ENCODE assay signal across 8 cellular contexts in the genomic region with DNA sequence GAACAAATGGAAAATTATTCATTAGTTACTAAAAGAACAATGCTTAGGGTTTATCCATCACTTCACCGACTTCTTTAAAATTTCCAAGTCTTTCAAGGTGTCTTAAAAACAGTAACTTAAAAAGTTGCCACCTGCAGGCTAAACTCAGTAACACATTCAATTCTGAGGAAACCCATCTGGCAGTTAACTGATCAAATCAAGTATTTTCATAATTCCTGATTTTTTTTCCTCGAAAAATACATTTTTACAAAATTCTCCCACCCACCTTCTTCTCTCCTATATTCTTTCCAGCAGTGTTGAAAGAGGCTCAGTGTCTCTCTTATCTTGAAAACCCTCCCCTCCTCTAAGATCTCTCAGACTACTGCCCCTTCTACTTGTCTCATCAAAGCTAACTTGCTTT. TPM values are rescaled to one million over a fixed set of nuclear protein-coding genes. Genes with fewer than 3 reads are reported as not detected.
DNase-seq lines count a peak whose midpoint lies in the region; ATAC-seq, FAIRE-seq and TF ChIP-seq lines count a peak whose summit lies in the region.
"Had no signal": no experiment of that assay in that cellular context is flagged by ENCODE, and none has a peak within 500 bp of the region (broad histone marks: within the 10 kb centered on the region; RNA-seq: fewer than 3 reads in every experiment).

No MANE protein-coding gene starts in this region.

- WGBS in H1 (ENCODE audit: extremely low coverage in 1 of 2, insufficient coverage in 1 of 2, insufficient read length in 1 of 2, insufficient replicate concordance in 2 of 2, low coverage in 1 of 2, low lambda C conversion rate in 2 of 2, missing lambda C conversion rate in 1 of 2), 2 experiments = 67 to 100% methylated on average over 1 to 2 of the region's 2 CpGs
- 37% methylated on average over 2 of the region's 2 CpGs for WGBS in prostate gland

- H3K79me1 ChIP-seq in H1 (ENCODE audit: low read depth, low read length) = no peaks in the 10 kb centered on the region

- H3K14ac ChIP-seq in H1 (ENCODE audit: insufficient read length) = no peak overlapping the region

- peaks cover 2 to 60% (median 38%) of the 10 kb centered on the region in 4 experiments; a peak in 7 of 8 replicates for H3K36me3 ChIP-seq in H1 (ENCODE audit: control insufficient read depth in 2 of 4, insufficient read depth in 4 of 4, low read length in 3 of 4)
- H3K36me3 ChIP-seq in prostate gland = peaks cover 0 to 3% of the 10 kb centered on the region in 2 donors
- H3K36me3 ChIP-seq in WERI-Rb-1 = peaks cover 34% of the 10 kb centered on the region

- no peak overlapping the region for H3K4me2 ChIP-seq in H1 (ENCODE audit: insufficient read depth in 1 of 2, low read depth in 2 of 2, low read length in 2 of 2)

- no peak for ATAC-seq in HG03025 (IDR thresholded peaks at IDR 0.05; ENCODE audit: low FRiP score, unreplicated experiment)

- CTCF ChIA-PET in H1 (lab: Charles Lee; ENCODE audit: partially characterized antibody) = interaction anchor here (0.8 to 2.2 kb wide), 9 partner anchors 9 to 225 kb away, joined by 3 to 7 read pairs (median 4); no protein-coding TSS in a partner anchor

- H3K9ac ChIP-seq in H1 (replicated peaks in 1 of 4; ENCODE audit: extremely low read depth in 1 of 4, low read depth in 3 of 4, low read length in 3 of 4) = no peak overlapping the region

- TF ChIP-seq EP300 in H1 (IDR thresholded peaks at IDR 0.05; ENCODE audit: borderline replicate concordance in 1 of 2, low read depth in 2 of 2, low read length in 2 of 2) = no peak

- peak; percentile 36 for DNase-seq in M059J (ENCODE audit: low read depth)
- no peak for DNase-seq in H1 (ENCODE audit: low read depth in 1 of 2, low spot score in 2 of 2)
- DNase-seq in prostate gland (ENCODE audit: low spot score) = no peak
- DNase-seq in WERI-Rb-1 = no peak
- DNase-seq in NK-92 (lab: John Stamatoyannopoulos, UW; ENCODE audit: unreplicated experiment) = no peak

- no peak overlapping the region for H3K4ac ChIP-seq in H1 (replicated peaks; ENCODE audit: insufficient read length, low read depth, low read length)

- no peak overlapping the region for H3K56ac ChIP-seq in H1 (replicated peaks; ENCODE audit: insufficient read length, low read depth, low read length)

- H2BK20ac ChIP-seq in H1 (ENCODE audit: low read length) = no peak overlapping the region

- H3K9me3 ChIP-seq in H1 (ENCODE audit: insufficient read depth in 2 of 2, low read depth in 1 of 2, low read length in 1 of 2) (no peaks in the 10 kb centered on the region), prostate gland (no peaks in the 10 kb centered on the region), WERI-Rb-1 (ENCODE audit: severe bottlenecking) (no peaks in the 10 kb centered on the region)
- H3K9me3 ChIP-seq: SJCRH30 had no signal

- POLR2A ChIA-PET in H1 (lab: Charles Lee; ENCODE audit: partially characterized antibody) = interaction anchor here (0.6 to 2.1 kb wide), 6 partner anchors 8 to 49 kb away, joined by 3 to 5 read pairs (median 3); a partner anchor contains a TSS

- TF ChIP-seq CTCF in H1 (IDR thresholded peaks at IDR 0.05; ENCODE audit: control extremely low read depth in 1 of 3, insufficient read depth in 1 of 3, low read depth in 1 of 3, low read length in 3 of 3) (peak in 2 of 3 experiments; percentile 21 to 35; a peak in 2 of 4 replicates), prostate gland (IDR thresholded peaks at IDR 0.05) (peak in 3 of 4 experiments; percentile 40 to 59 (median 58)), WERI-Rb-1 (IDR thresholded peaks at IDR 0.05; ENCODE audit: low read depth, low read length) (no peak)

- H4K20me1 ChIP-seq in H1 (replicated peaks in 1 of 2; ENCODE audit: control insufficient read depth in 1 of 2, insufficient read depth in 2 of 2, low read length in 2 of 2) = peaks cover 0 to 3% of the 10 kb centered on the region in 2 experiments

- no peak overlapping the region for H2BK15ac ChIP-seq in H1 (ENCODE audit: low read length)

- no peaks in the 10 kb centered on the region for H3K4me1 ChIP-seq in H1 (replicated peaks in 1 of 4; ENCODE audit: control insufficient read depth in 3 of 4, insufficient read depth in 4 of 4, low read length in 3 of 4)
- H3K4me1 ChIP-seq in prostate gland (replicated peaks) = no peaks in the 10 kb centered on the region
- H3K4me1 ChIP-seq: SJCRH30 had no signal

- no peak overlapping the region for H3K23ac ChIP-seq in H1 (ENCODE audit: insufficient read length)

- TF ChIP-seq POLR2A in H1 (IDR thresholded peaks at IDR 0.05; ENCODE audit: control extremely low read depth in 1 of 2, low read depth in 2 of 2, low read length in 2 of 2) (no peak), prostate gland (IDR thresholded peaks at IDR 0.05) (no peak)

- no peak overlapping the region for H2BK5ac ChIP-seq in H1 (ENCODE audit: low read depth, low read length)

- H2AK5ac ChIP-seq in H1 (ENCODE audit: low read depth, low read length) = no peak overlapping the region

- no peak overlapping the region for H4K91ac ChIP-seq in H1 (replicated peaks; ENCODE audit: insufficient read length, low read length)

- H3K4me3 ChIP-seq in H1 (ENCODE audit: extremely low read depth in 1 of 4, insufficient read depth in 2 of 4, low read depth in 3 of 4, low read length in 4 of 4) = no peak overlapping the region
- no peak overlapping the region for H3K4me3 ChIP-seq in prostate gland
- no peak overlapping the region for H3K4me3 ChIP-seq in WERI-Rb-1 (ENCODE audit: low read depth, low read length)
- H3K4me3 ChIP-seq: SJCRH30 had no signal

- H3K79me2 ChIP-seq in H1 (ENCODE audit: control insufficient read depth in 1 of 2, insufficient read depth in 2 of 2, low read length in 2 of 2) = no peaks in the 10 kb centered on the region

- no peak overlapping the region for H2AFZ ChIP-seq in H1 (ENCODE audit: low read length)

- no peak overlapping the region for H3K27ac ChIP-seq in H1 (ENCODE audit: low read depth, low read length)
- no peak overlapping the region for H3K27ac ChIP-seq in prostate gland
- H3K27ac ChIP-seq in WERI-Rb-1 = no peak overlapping the region
- H3K27ac ChIP-seq: SJCRH30 had no signal

- peak; percentile 94 for FAIRE-seq in G401.6 (lab: Jason Lieb, UNC)
- no peak for FAIRE-seq in H1 (lab: Jason Lieb, UNC)

- H4K8ac ChIP-seq in H1 (ENCODE audit: extremely low read depth, insufficient read depth, low read length) = no peak overlapping the region

- intact Hi-C loops in prostate gland (cut with DNase I) = no loop called here

- TF ChIP-seq RAD21 in H1 (IDR thresholded peaks at IDR 0.05 in 1 of 2, conservative IDR thresholded peaks at IDR 0.05 in 1 of 2; ENCODE audit: low read depth in 2 of 2, low read length in 2 of 2) = no peak; a peak in 1 of 4 replicates

- no peak overlapping the region for H2BK120ac ChIP-seq in H1 (replicated peaks; ENCODE audit: low read depth, low read length)

- no peaks in the 10 kb centered on the region for H3K23me2 ChIP-seq in H1 (ENCODE audit: low read depth, low read length)

- H2BK12ac ChIP-seq in H1 (ENCODE audit: low read depth, low read length) = no peak overlapping the region

- H3K18ac ChIP-seq in H1 (ENCODE audit: extremely low read depth, low read length) = no peak overlapping the region

- H3K27me3 ChIP-seq in H1 (replicated peaks in 1 of 4; ENCODE audit: control insufficient read depth in 3 of 4, extremely low read depth in 1 of 4, insufficient read depth in 3 of 4, low read length in 3 of 4) (no peaks in the 10 kb centered on the region), prostate gland (replicated peaks; ENCODE audit: insufficient read depth) (no peaks in the 10 kb centered on the region), WERI-Rb-1 (ENCODE audit: insufficient read depth, low read depth, severe bottlenecking) (no peaks in the 10 kb centered on the region)
- H3K27me3 ChIP-seq: SJCRH30 had no signal

- H4K5ac ChIP-seq in H1 (ENCODE audit: insufficient read length, low read depth, low read length) = no peak overlapping the region

TF ChIP-seq in H1, 55 proteins besides CTCF, POLR2A, EP300 and RAD21:
- TF ChIP-seq FOSL1 (IDR thresholded peaks at IDR 0.05; ENCODE audit: insufficient read depth, low read depth, low read length) (no peak), GTF2F1 (IDR thresholded peaks at IDR 0.05; ENCODE audit: borderline replicate concordance, low read depth, low read length) (no peak), SAP30 (IDR thresholded peaks at IDR 0.05; ENCODE audit: insufficient read depth, insufficient replicate concordance, low read length) (no peak), GABPA (IDR thresholded peaks at IDR 0.05; ENCODE audit: borderline replicate concordance, insufficient read depth, low read length) (no peak), KDM4A (IDR thresholded peaks at IDR 0.05; ENCODE audit: low read depth, low read length, severe bottlenecking) (no peak), TAF1 (IDR thresholded peaks at IDR 0.05; ENCODE audit: low read depth, low read length) (no peak), BACH1 (IDR thresholded peaks at IDR 0.05; ENCODE audit: low read length) (no peak), SIRT6 (IDR thresholded peaks at IDR 0.05; ENCODE audit: low read length) (no peak), SP2 (IDR thresholded peaks at IDR 0.05; ENCODE audit: low read length) (no peak), JUN (IDR thresholded peaks at IDR 0.05; ENCODE audit: low read depth, low read length) (no peak)

RNA-seq across cellular contexts. Expression of a gene that starts 29.9 kb away (rescaled TPM):
- 50.2 and 54.3 TPM in 2 replicates for total RNA-seq in M059J (2014; rRNA removed; shearing (Covaris generic))
- 40.8 and 44.6 TPM in 2 replicates for total RNA-seq in H1 (2021; fragmentation: NEBNext Ultra II Directional; extraction: Animal tissue kit (Norgen Biotek cat#: 25700))
- polyA plus RNA-seq in H1 (2011; rRNA removed) = 21.4 and 24.5 TPM in 2 replicates
- 32.3 TPM for polyA plus RNA-seq in H1 (2011; cell fraction: cytosol; rRNA removed)
- 11.2 TPM for polyA plus RNA-seq in H1 (2011; cell fraction: nucleus; rRNA removed)
- polyA plus RNA-seq in H1 (2012, experiment 1 of 2) = 33.2 to 45.1 TPM (median 34.5 TPM) in 4 replicates
- polyA plus RNA-seq in H1 (2012, experiment 2 of 2) = 3.9 TPM
- 30.3 TPM for polyA plus RNA-seq in H1 (2013, experiment 1 of 2)
- polyA plus RNA-seq in H1 (2013, experiment 2 of 2) = 32.7 TPM
- polyA minus RNA-seq in H1 (2011; rRNA and poly(A)+ RNA removed) = 27.2 and 35.9 TPM in 2 replicates
- 18.4 TPM for polyA minus RNA-seq in H1 (2011; cell fraction: cytosol; rRNA and poly(A)+ RNA removed)
- 40.1 TPM for polyA minus RNA-seq in H1 (2011; cell fraction: nucleus; rRNA and poly(A)+ RNA removed)
- total RNA-seq in prostate gland = 10 to 100 TPM; 22.4 to 51.2 TPM

RNA-seq across cellular contexts. Expression of a gene that starts 32.6 kb away (rescaled TPM):
- total RNA-seq in M059J (2014; rRNA removed; shearing (Covaris generic)) = 181 and 195 TPM in 2 replicates
- total RNA-seq in H1 (2021; fragmentation: NEBNext Ultra II Directional; extraction: Animal tissue kit (Norgen Biotek cat#: 25700)) = 75.5 and 78.2 TPM in 2 replicates
- 48.2 and 56.9 TPM in 2 replicates for polyA plus RNA-seq in H1 (2011; rRNA removed)
- 68.9 TPM for polyA plus RNA-seq in H1 (2011; cell fraction: cytosol; rRNA removed)
- 26.3 TPM for polyA plus RNA-seq in H1 (2011; cell fraction: nucleus; rRNA removed)
- polyA plus RNA-seq in H1 (2012, experiment 1 of 2) = 63.0 to 79.8 TPM (median 65.8 TPM) in 4 replicates
- polyA plus RNA-seq in H1 (2012, experiment 2 of 2) = 50.3 TPM
- polyA plus RNA-seq in H1 (2013, experiment 1 of 2) = 85.5 TPM
- 95.9 TPM for polyA plus RNA-seq in H1 (2013, experiment 2 of 2)
- 88.5 and 101 TPM in 2 replicates for polyA minus RNA-seq in H1 (2011; rRNA and poly(A)+ RNA removed)
- 47.0 TPM for polyA minus RNA-seq in H1 (2011; cell fraction: cytosol; rRNA and poly(A)+ RNA removed)
- polyA minus RNA-seq in H1 (2011; cell fraction: nucleus; rRNA and poly(A)+ RNA removed) = 43.1 TPM
- total RNA-seq in prostate gland = 10 to 100 TPM; 30.3 to 67.9 TPM
